In genomic region chr13:27132538-27132937, GRCh38 we compare ENCODE assay signal across 10 cellular contexts. TPM values are rescaled to one million over a fixed set of nuclear protein-coding genes. Genes with fewer than 3 reads are reported as not detected.
DNase-seq lines count a peak whose midpoint lies in the region; ATAC-seq and TF ChIP-seq lines count a peak whose summit lies in the region.
"Had no signal": no experiment of that assay in that cellular context is flagged by ENCODE, and none has a peak within 500 bp of the region (broad histone marks: within the 10 kb centered on the region; RNA-seq: fewer than 3 reads in every experiment).

No MANE protein-coding gene starts in this region.

- H3K4me3 ChIP-seq in GM06990 (replicated peaks; ENCODE audit: low read depth, low read length), result no peak overlapping the region; the same call in 1 of the 2 replicates

- no peaks in the 10 kb centered on the region for H3K27me3 Mint-ChIP-seq in naive thymus-derived CD8-positive, alpha-beta T cell

- POLR2A ChIA-PET in naive thymus-derived CD8-positive, alpha-beta T cell (lab: Charles Lee), result no interaction called here

- peak overlapping the region in 4 of 10 donors; percentile 0 to 49 (median 13) for H3K4me3 Mint-ChIP-seq in naive thymus-derived CD8-positive, alpha-beta T cell

- peak overlapping the region; percentile 65 to 95 for H3K27ac Mint-ChIP-seq in activated naive CD4-positive, alpha-beta T cell treated with anti-CD3 and anti-CD28 coated beads, Interleukin-2, amount 50 U/mL, for 72 hours
- H3K27ac Mint-ChIP-seq in naive thymus-derived CD8-positive, alpha-beta T cell, result peak overlapping the region in 4 of 10 donors; percentile 38 to 60 (median 50)

- peaks cover 0 to 6% of the 10 kb centered on the region in 2 donors for H3K9me3 Mint-ChIP-seq in activated naive CD4-positive, alpha-beta T cell treated with anti-CD3 and anti-CD28 coated beads, Interleukin-2, amount 50 U/mL, for 72 hours
- H3K9me3 Mint-ChIP-seq in naive thymus-derived CD8-positive, alpha-beta T cell, result peaks cover 0 to 19% (median 7%) of the 10 kb centered on the region in 9 donors

- peaks cover 27 to 78% (median 74%) of the 10 kb centered on the region in 4 donors for H3K4me1 Mint-ChIP-seq in naive thymus-derived CD8-positive, alpha-beta T cell

- H3K36me3 ChIP-seq in GM06990 (ENCODE audit: control insufficient read depth, insufficient read depth, low read length), result no peaks in the 10 kb centered on the region; the same call in 1 of the 2 replicates

- peaks cover 8 to 25% of the 10 kb centered on the region in 2 donors for H3K36me3 Mint-ChIP-seq in activated naive CD4-positive, alpha-beta T cell treated with anti-CD3 and anti-CD28 coated beads, Interleukin-2, amount 50 U/mL, for 72 hours
- peaks cover 5 to 12% (median 11%) of the 10 kb centered on the region in 3 donors for H3K36me3 Mint-ChIP-seq in naive thymus-derived CD8-positive, alpha-beta T cell

- TF ChIP-seq CTCF in GM06990 (IDR thresholded peaks at IDR 0.05; ENCODE audit: insufficient read depth, low read length, poor library complexity, severe bottlenecking), result no peak

- ATAC-seq in GM19043 (IDR thresholded peaks at IDR 0.05; ENCODE audit: low read depth, unreplicated experiment), result peak; percentile 33
- ATAC-seq in HG03066 (IDR thresholded peaks at IDR 0.05; ENCODE audit: low read depth, unreplicated experiment), result peak; percentile 38
- ATAC-seq in activated naive CD4-positive, alpha-beta T cell treated with anti-CD3 and anti-CD28 coated beads, Interleukin-2, amount 50 U/mL, for 72 hours, result peak in 1 of 2 donors; percentile 12
- ATAC-seq in naive thymus-derived CD8-positive, alpha-beta T cell, result no peak

- DNase-seq in GM06990 (ENCODE audit: extremely low read depth, insufficient read length) (peak; percentile 45), NCI-H69 (lab: John Stamatoyannopoulos, UW) (no peak), GM19240 (ENCODE audit: insufficient read length, low spot score) (no peak), NAMALWA (ENCODE audit: low spot score) (no peak)
- no peak for DNase-seq in activated naive CD4-positive, alpha-beta T cell treated with anti-CD3 and anti-CD28 coated beads, Interleukin-2, amount 50 U/mL, for 72 hours (ENCODE audit: low spot score in 2 of 2)
- no peak for DNase-seq in naive thymus-derived CD8-positive, alpha-beta T cell
- DNase-seq: effector CD4-positive, alpha-beta T cell; T-helper 9 cell had no signal

- H3K27me3 ChIP-seq in GM06990 (replicated peaks; ENCODE audit: control insufficient read depth, insufficient read depth, low read length), result no peaks in the 10 kb centered on the region

RNA-seq across cellular contexts. Expression of gene USP12, which starts 39.1 kb away (rescaled TPM):
- total RNA-seq in activated naive CD4-positive, alpha-beta T cell treated with anti-CD3 and anti-CD28 coated beads, Interleukin-2, amount 50 U/mL, for 72 hours, result 10 to 100 TPM; 34.8 to 35.6 TPM
- total RNA-seq in naive thymus-derived CD8-positive, alpha-beta T cell, result 10 to 100 TPM; 28.6 to 33.0 TPM
- 10 to 100 TPM in 2 of 3 donors, 1 to 10 TPM in 1; 9.3 to 17.4 (median 14.7) TPM for polyA plus RNA-seq in naive thymus-derived CD8-positive, alpha-beta T cell

Comparison
In these comparisons a context has a peak if more than half of its experiments do, and no peak if none do; other contexts are left out.
1. ATAC-seq: peak in GM19043 (single experiment) and HG03066 (single experiment); none in naive thymus-derived CD8-positive, alpha-beta T cell (0 of 2).